16 cellular contexts compared by ENCODE assay signal in genomic region chrX:102930990-102931756, GRCh38. TPM values are rescaled to one million over a fixed set of nuclear protein-coding genes. Genes with fewer than 3 reads are reported as not detected.
"Had no signal": no experiment of that assay in that cellular context is flagged by ENCODE, and none has a peak within 500 bp of the region (broad histone marks: within the 10 kb centered on the region; RNA-seq: fewer than 3 reads in every experiment).

No MANE protein-coding gene starts in this region.

- ATAC-seq: left lung; stimulated activated naive CD8-positive, alpha-beta T cell treated with anti-CD3 and anti-CD28 coated beads, Interleukin-15, Interleukin-2, amounts not matched to agents 100 U/mL and 50 U/mL, for 24 hours had no signal

- H3K4me1 ChIP-seq: left lung, tibial artery had no signal

- H3K9me3 ChIP-seq: left lung, tibial artery had no signal

- DNase-seq: activated CD4-positive, alpha-beta T cell treated with anti-CD3 and anti-CD28 coated beads, Interleukin-2, amount 50 U/mL, for 4 hours; activated CD4-positive, CD25-positive, alpha-beta regulatory T cell treated with anti-CD3 and anti-CD28 coated beads, Interleukin-2, amount 50 U/mL, for 72 hours; activated gamma-delta T cell treated with Interleukin-2 at 50 U/mL for 16 hours; effector memory CD4-positive, alpha-beta T cell; hypothalamus; left lung; midbrain; retina; stimulated activated CD4-positive, alpha-beta T cell treated with anti-CD3 and anti-CD28 coated beads, Interleukin-2, amount 100 ng/mL, for 24 hours; stimulated activated naive CD8-positive, alpha-beta T cell treated with anti-CD3 and anti-CD28 coated beads, Interleukin-15, Interleukin-2, amounts not matched to agents 100 U/mL and 50 U/mL, for 24 hours; substantia nigra; tibial artery had no signal

- H3K27me3 ChIP-seq: cardiac muscle cell, left lung, tibial artery had no signal

- H3K36me3 ChIP-seq: cardiac muscle cell, left lung, tibial artery had no signal

- H3K27ac ChIP-seq: cardiac muscle cell, left lung, tibial artery had no signal

- H3K4me3 ChIP-seq: cardiac muscle cell, left lung, tibial artery had no signal

RNA-seq across cellular contexts. Expression of gene RAB40AL, which starts 5.9 kb away (rescaled TPM):
- total RNA-seq: kidney epithelial cell, skeletal muscle tissue had no signal
- polyA plus RNA-seq: urinary bladder had no signal
